19 cellular contexts compared by ENCODE assay signal in genomic region chrX:13756381-13756780, GRCh38. TPM values are rescaled to one million over a fixed set of nuclear protein-coding genes. Genes with fewer than 3 reads are reported as not detected.
A peak's percentile ranks its signal among the peaks of the same experiment; 100 is the strongest.
DNase-seq lines count a peak whose midpoint lies in the region; FAIRE-seq and TF ChIP-seq lines count a peak whose summit lies in the region.
"Had no signal": no experiment of that assay in that cellular context is flagged by ENCODE, and none has a peak within 500 bp of the region (broad histone marks: within the 10 kb centered on the region; RNA-seq: fewer than 3 reads in every experiment).

No MANE protein-coding gene starts in this region.

- no peak overlapping the region for H3K4me3 ChIP-seq in BLaER1 treated with 17β-estradiol and CSF1 and Interleukin-3, amounts not matched to agents 10 nM and 100 nM
- no peak overlapping the region for H3K4me3 ChIP-seq in HL-60 (replicated peaks; ENCODE audit: insufficient read depth, low read length)
- H3K4me3 ChIP-seq in neutrophil (ENCODE audit: low read depth in 1 of 2, low read length in 1 of 2), result no peak overlapping the region

- CTCF ChIA-PET in RWPE1 (lab: Yijun Ruan, JAX), result interaction anchor here (0.6 to 0.7 kb wide), 2 partner anchors 17 to 53 kb away, joined by 3 to 7 read pairs; no protein-coding TSS in a partner anchor

- H3K27ac Mint-ChIP-seq in brain, result peak overlapping the region in 3 of 5 experiments; percentile 22 to 56 (median 28)
- H3K27ac Mint-ChIP-seq: HFFc6 had no signal

- no peaks in the 10 kb centered on the region for H3K9me3 ChIP-seq in BLaER1 treated with 17β-estradiol and CSF1 and Interleukin-3, amounts not matched to agents 10 nM and 100 nM (replicated peaks in 1 of 11)
- H3K9me3 ChIP-seq in neutrophil, result no peaks in the 10 kb centered on the region

- no peak overlapping the region for H3K9ac ChIP-seq in BLaER1 treated with 17β-estradiol and CSF1 and Interleukin-3, amounts not matched to agents 10 nM and 100 nM

- H3K4me1 Mint-ChIP-seq in brain, result peaks cover 24% of the 10 kb centered on the region

- no peak for FAIRE-seq in GM12892 (lab: Jason Lieb, UNC)
- FAIRE-seq: D721Med had no signal

- no peak for DNase-seq in HL-60 (ENCODE audit: low read depth in 1 of 2, low spot score in 1 of 2)
- no peak for DNase-seq in RWPE1 (ENCODE audit: low spot score)
- DNase-seq in GM12892 (ENCODE audit: insufficient read length), result no peak
- no peak for DNase-seq in GM19238 (ENCODE audit: insufficient read length, low spot score)
- DNase-seq: 8988T; AML-193; C1 segment of cervical spinal cord; CD4-positive, alpha-beta memory T cell; DMS153; DMS79 treated with DMSO at 0.1 percent for 48 hours; EL; GDM1; GOT3; HCEC 1CT; HFFc6 had no signal

- POLR2A ChIA-PET in RWPE1 (lab: Yijun Ruan, JAX; ENCODE audit: low non-redundant PET), result no interaction called here

- H4K20me1 ChIP-seq in BLaER1 treated with 17β-estradiol and CSF1 and Interleukin-3, amounts not matched to agents 10 nM and 100 nM, result peaks cover 0 to 5% (median 0%) of the 10 kb centered on the region in 11 experiments; a peak in 3 of 22 replicates

- H3K27me3 Mint-ChIP-seq in brain, result peaks cover 3% of the 10 kb centered on the region
- H3K27me3 Mint-ChIP-seq: CD4-positive, alpha-beta memory T cell had no signal

- peaks cover 81 to 98% (median 87%) of the 10 kb centered on the region in 10 experiments for H3K4me1 ChIP-seq in BLaER1 treated with 17β-estradiol and CSF1 and Interleukin-3, amounts not matched to agents 10 nM and 100 nM
- H3K4me1 ChIP-seq in neutrophil (ENCODE audit: control insufficient read depth in 1 of 2, insufficient read depth in 1 of 2, low read depth in 1 of 2, low read length in 1 of 2), result peaks cover 34 to 41% of the 10 kb centered on the region in 2 experiments

- H3K4me2 ChIP-seq in BLaER1 treated with 17β-estradiol and CSF1 and Interleukin-3, amounts not matched to agents 10 nM and 100 nM, result peak overlapping the region in 3 of 11 experiments; percentile 3 to 44 (median 27); a peak in 2 of 22 replicates

- peak overlapping the region in 9 of 11 experiments; percentile 5 to 87 (median 77); a peak in 13 of 22 replicates for H3K27ac ChIP-seq in BLaER1 treated with 17β-estradiol and CSF1 and Interleukin-3, amounts not matched to agents 10 nM and 100 nM
- H3K27ac ChIP-seq in HL-60 (replicated peaks) (peak overlapping the region; percentile 76), neutrophil (peak overlapping the region; percentile 65), RWPE1 (no peak overlapping the region)

- H3K4me3 Mint-ChIP-seq in brain, result no peak overlapping the region
- H3K4me3 Mint-ChIP-seq: CD4-positive, alpha-beta memory T cell; HFFc6 had no signal

- H3K36me3 Mint-ChIP-seq in brain, result peaks cover 63% of the 10 kb centered on the region

- TF ChIP-seq CTCF in HL-60 (IDR thresholded peaks at IDR 0.05; ENCODE audit: insufficient read depth, low read length), result no peak
- no peak for TF ChIP-seq CTCF in brain (conservative IDR thresholded peaks at IDR 0.05)
- TF ChIP-seq CTCF in neutrophil (IDR thresholded peaks at IDR 0.05), result no peak
- TF ChIP-seq CTCF in RWPE1 (conservative IDR thresholded peaks at IDR 0.05; ENCODE audit: low read depth), result no peak

- peaks cover 0 to 32% (median 15%) of the 10 kb centered on the region in 11 experiments; a peak in 10 of 22 replicates for H3K27me3 ChIP-seq in BLaER1 treated with 17β-estradiol and CSF1 and Interleukin-3, amounts not matched to agents 10 nM and 100 nM
- H3K27me3 ChIP-seq in HL-60 (ENCODE audit: insufficient read depth, poor library complexity, severe bottlenecking), result no peaks in the 10 kb centered on the region
- H3K27me3 ChIP-seq in neutrophil, result no peaks in the 10 kb centered on the region

- H3K36me3 ChIP-seq in BLaER1 treated with 17β-estradiol and CSF1 and Interleukin-3, amounts not matched to agents 10 nM and 100 nM, result peaks cover 3 to 84% (median 52%) of the 10 kb centered on the region in 11 experiments; a peak in 18 of 22 replicates
- no peaks in the 10 kb centered on the region for H3K36me3 ChIP-seq in neutrophil

- no peak for TF ChIP-seq POLR2A in GM12892 (IDR thresholded peaks at IDR 0.05; ENCODE audit: low read depth, low read length)

- H3K9me3 Mint-ChIP-seq in brain, result no peaks in the 10 kb centered on the region
- H3K9me3 Mint-ChIP-seq: CD4-positive, alpha-beta memory T cell; HFFc6 had no signal

RNA-seq across cellular contexts. Expression of gene OFD1, which starts 21.8 kb away (rescaled TPM):
- 6.7 TPM for polyA plus RNA-seq in brain (ENCODE audit: insufficient read depth, low read depth, low replicate concordance)
- polyA plus RNA-seq in GM12892 (2012; ENCODE audit: missing spikeins), result 28.7 TPM

RNA-seq across cellular contexts. Expression of gene TRAPPC2, which starts 22.0 kb away (rescaled TPM):
- polyA plus RNA-seq in brain (ENCODE audit: insufficient read depth, low read depth, low replicate concordance), result 6.6 TPM
- 20.8 TPM for polyA plus RNA-seq in GM12892 (2012; ENCODE audit: missing spikeins)
